8 cellular contexts compared by ENCODE assay signal in genomic region chr1:180632326-180633088, GRCh38. TPM values are rescaled to one million over a fixed set of nuclear protein-coding genes. Genes with fewer than 3 reads are reported as not detected.
DNase-seq lines count a peak whose midpoint lies in the region; ATAC-seq and TF ChIP-seq lines count a peak whose summit lies in the region.

No MANE protein-coding gene starts in this region.

- H3K9me3 ChIP-seq in KOPT-K1 (ENCODE audit: insufficient read depth, low read length, poor library complexity, severe bottlenecking): no peaks in the 10 kb centered on the region
- H3K9me3 ChIP-seq in breast epithelium: no peaks in the 10 kb centered on the region

- peak; percentile 33 for ATAC-seq in GM21786 (IDR thresholded peaks at IDR 0.05; ENCODE audit: unreplicated experiment)

- peak overlapping the region; percentile 89 for H3K4me3 ChIP-seq in GM12864 (ENCODE audit: low read depth, low read length)
- peak overlapping the region; percentile 86 to 95 (median 91) for H3K4me3 ChIP-seq in breast epithelium

- TF ChIP-seq CTCF in GM12864 (IDR thresholded peaks at IDR 0.05; ENCODE audit: low read depth, low read length, missing control alignments) (peak; percentile 23), breast epithelium (IDR thresholded peaks at IDR 0.05) (no peak)

- no peaks in the 10 kb centered on the region for H3K4me1 ChIP-seq in breast epithelium

- DNase-seq in GM12864 (ENCODE audit: low read depth) (no peak), T-helper 9 cell (peak; percentile 51), breast epithelium (ENCODE audit: low spot score in 2 of 2) (peak; percentile 46 to 57), islet precursor cell (peak; percentile 81), H4 (ENCODE audit: low spot score) (no peak)
- peak; percentile 32 to 55 for DNase-seq in stimulated activated CD4-positive, alpha-beta T cell treated with anti-CD3 and anti-CD28 coated beads, Interleukin-1b, Interleukin-23, amount 100 ng/mL, for 4 hours (ENCODE audit: low read depth in 2 of 2)

- peak overlapping the region; percentile 78 for H3K27ac ChIP-seq in KOPT-K1 (ENCODE audit: low read depth, low read length, poor library complexity, severe bottlenecking)
- H3K27ac ChIP-seq in breast epithelium: peak overlapping the region; percentile 92 to 97

- intact Hi-C loops in breast epithelium (cut with DNase I; ENCODE audit: low total_unique reads): loop anchor here (5.0 kb wide), 1 partner anchor 420 kb away; no protein-coding TSS in a partner anchor

- H3K36me3 ChIP-seq in KOPT-K1 (ENCODE audit: insufficient read depth, low read length): no peaks in the 10 kb centered on the region
- H3K36me3 ChIP-seq in breast epithelium: no peaks in the 10 kb centered on the region

- no peaks in the 10 kb centered on the region for H3K27me3 ChIP-seq in breast epithelium

- TF ChIP-seq POLR2A in breast epithelium (IDR thresholded peaks at IDR 0.05): no peak

RNA-seq across cellular contexts. Expression of gene XPR1, which starts 0.7 kb away (rescaled TPM):
- total RNA-seq in breast epithelium: 10 to 100 TPM; 19.0 to 49.5 (median 35.7) TPM
- 16.9 and 23.5 TPM in 2 replicates for total RNA-seq in H4 (2014; rRNA removed; shearing (Covaris generic))

Comparison
In these comparisons a context has a peak if more than half of its experiments do, and no peak if none do; other contexts are left out.
1. DNase-seq: peak in T-helper 9 cell (single experiment), breast epithelium (2 of 2), islet precursor cell (single experiment) and stimulated activated CD4-positive, alpha-beta T cell treated with anti-CD3 and anti-CD28 coated beads, Interleukin-1b, Interleukin-23, amount 100 ng/mL, for 4 hours (2 of 2); none in GM12864 (single experiment) and H4 (single experiment).